Comparison of ENCODE assay signal across 10 cellular contexts in genomic region chr10:3887404-3887803, GRCh38.
DNase-seq lines count a peak whose midpoint lies in the region; ATAC-seq and TF ChIP-seq lines count a peak whose summit lies in the region.
"Had no signal": no experiment of that assay in that cellular context is flagged by ENCODE, and none has a peak within 500 bp of the region (broad histone marks: within the 10 kb centered on the region; RNA-seq: fewer than 3 reads in every experiment).

No MANE protein-coding gene starts in this region.

- H3K27me3 Mint-ChIP-seq in T-helper 1 cell treated with Interleukin-12 subunit alpha and Interleukin-12 subunit beta and Interleukin-4 antibody, amounts not matched to agents 30 μg/mL and 1 μg/mL, for 36 hours (ENCODE audit: low read depth) = no peaks in the 10 kb centered on the region
- no peaks in the 10 kb centered on the region; the same call in 1 of the 2 replicates for H3K27me3 Mint-ChIP-seq in WTC11 (ENCODE audit: low read depth)

- H3K9me3 ChIP-seq in subcutaneous abdominal adipose tissue (ENCODE audit: control insufficient read depth in 5 of 5, low read length in 5 of 5) (no peaks in the 10 kb centered on the region), OCI-LY7 (ENCODE audit: low read length) (no peaks in the 10 kb centered on the region)

- H3K36me3 Mint-ChIP-seq in T-helper 1 cell treated with Interleukin-12 subunit alpha and Interleukin-12 subunit beta and Interleukin-4 antibody, amounts not matched to agents 30 μg/mL and 1 μg/mL, for 36 hours (ENCODE audit: low read depth) = no peaks in the 10 kb centered on the region
- H3K36me3 Mint-ChIP-seq in WTC11 = 0 out of 2 replicates have a peak, but pooled peaks cover 3% of the 10 kb centered on the region

- H3K9me3 Mint-ChIP-seq in T-helper 1 cell treated with Interleukin-12 subunit alpha and Interleukin-12 subunit beta and Interleukin-4 antibody, amounts not matched to agents 30 μg/mL and 1 μg/mL, for 36 hours = no peaks in the 10 kb centered on the region
- peaks cover 8% of the 10 kb centered on the region for H3K9me3 Mint-ChIP-seq in WTC11
- H3K9me3 Mint-ChIP-seq: IgD-negative memory B cell had no signal

- H3K27ac ChIP-seq in subcutaneous abdominal adipose tissue (ENCODE audit: low read depth, low read length) (peak overlapping the region; percentile 86), OCI-LY7 (ENCODE audit: low read depth, low read length, poor library complexity, severe bottlenecking) (no peak overlapping the region)
- H3K27ac ChIP-seq: 22Rv1 had no signal

- H3K4me3 Mint-ChIP-seq in T-helper 1 cell treated with Interleukin-12 subunit alpha and Interleukin-12 subunit beta and Interleukin-4 antibody, amounts not matched to agents 30 μg/mL and 1 μg/mL, for 36 hours = no peak overlapping the region
- no peak overlapping the region for H3K4me3 Mint-ChIP-seq in WTC11

- DNase-seq in T-helper 1 cell (no peak), WTC11 (ENCODE audit: low spot score) (no peak), iris pigment epithelial cell (ENCODE audit: low read depth) (peak; percentile 32), OCI-LY7 (ENCODE audit: low spot score) (no peak)
- no peak for DNase-seq in stimulated activated CD4-positive, alpha-beta T cell treated with anti-CD3 and anti-CD28 coated beads, Interleukin-4, amount 100 ng/mL, for 4 hours

- no peak overlapping the region for H2AFZ ChIP-seq in OCI-LY7 (ENCODE audit: low read length)

- peak overlapping the region in 3 of 5 donors; percentile 2 to 42 (median 38) for H3K9ac ChIP-seq in subcutaneous abdominal adipose tissue (ENCODE audit: low read length in 5 of 5)

- no peaks in the 10 kb centered on the region for H3K9me2 ChIP-seq in OCI-LY7 (ENCODE audit: insufficient read depth, low read length)

- no peak overlapping the region for H3K4me2 ChIP-seq in OCI-LY7 (ENCODE audit: low read length)

- no peak for TF ChIP-seq CTCF in WTC11 (IDR thresholded peaks at IDR 0.05)
- TF ChIP-seq CTCF in OCI-LY7 (conservative IDR thresholded peaks at IDR 0.05; ENCODE audit: low read length) = no peak

- BruUV-seq in OCI-LY7 (replicated peaks; lab: Mats Ljungman, UMichigan) = no TSS peak

- H3K27ac Mint-ChIP-seq in T-helper 1 cell treated with Interleukin-12 subunit alpha and Interleukin-12 subunit beta and Interleukin-4 antibody, amounts not matched to agents 30 μg/mL and 1 μg/mL, for 36 hours = peak overlapping the region; percentile 85
- peak overlapping the region; percentile 88; the same call in 1 of the 2 replicates for H3K27ac Mint-ChIP-seq in WTC11

- no peaks in the 10 kb centered on the region for H3K79me2 ChIP-seq in OCI-LY7 (ENCODE audit: insufficient read depth, low read depth, low read length)

- H3K4me3 ChIP-seq in subcutaneous abdominal adipose tissue (ENCODE audit: low read depth in 1 of 5, low read length in 5 of 5) = peak overlapping the region in 1 of 5 donors; percentile 4
- H3K4me3 ChIP-seq in OCI-LY7 (ENCODE audit: low read depth, low read length, poor library complexity, severe bottlenecking) = no peak overlapping the region

- intact Hi-C loops in OCI-LY7 (cut with micrococcal nuclease; ENCODE audit: unreplicated experiment) = no loop called here

- H3K4me1 ChIP-seq in subcutaneous abdominal adipose tissue (ENCODE audit: control insufficient read depth in 5 of 5, insufficient read depth in 5 of 5, low read length in 5 of 5) (peaks cover 7 to 21% (median 17%) of the 10 kb centered on the region in 5 donors), OCI-LY7 (ENCODE audit: insufficient read depth, low read length, poor library complexity, severe bottlenecking) (no peaks in the 10 kb centered on the region)

- ATAC-seq in WTC11 (no peak), HG03571 (IDR thresholded peaks at IDR 0.05; ENCODE audit: unreplicated experiment) (no peak)

- H3K27me3 ChIP-seq in subcutaneous abdominal adipose tissue (ENCODE audit: control insufficient read depth in 5 of 5, insufficient read depth in 4 of 5, low read length in 5 of 5) = no peaks in the 10 kb centered on the region

- POLR2A ChIA-PET in WTC11 (lab: Charles Lee) = interaction anchor here (6.6 kb wide), 1 partner anchor 102 kb away, joined by 30 read pairs; the partner anchor contains the start of gene KLF6
- POLR2A ChIA-PET in OCI-LY7 (lab: Charles Lee) = no interaction called here

- no peaks in the 10 kb centered on the region for H3K36me3 ChIP-seq in subcutaneous abdominal adipose tissue (ENCODE audit: control insufficient read depth in 5 of 5, insufficient read depth in 5 of 5, low read length in 5 of 5)
- no peaks in the 10 kb centered on the region for H3K36me3 ChIP-seq in OCI-LY7 (ENCODE audit: insufficient read depth, low read length)

- CTCF ChIA-PET in WTC11 (lab: Charles Lee) = interaction anchor here (0.6 kb wide), 1 partner anchor 244 kb away, joined by 5 read pairs; no protein-coding TSS in a partner anchor
- CTCF ChIA-PET in OCI-LY7 (lab: Charles Lee; ENCODE audit: unreplicated experiment) = no interaction called here

- H3K4me1 Mint-ChIP-seq in T-helper 1 cell treated with Interleukin-12 subunit alpha and Interleukin-12 subunit beta and Interleukin-4 antibody, amounts not matched to agents 30 μg/mL and 1 μg/mL, for 36 hours (ENCODE audit: low read depth) = peaks cover 23% of the 10 kb centered on the region
- peaks cover 49% of the 10 kb centered on the region for H3K4me1 Mint-ChIP-seq in WTC11

- no peaks in the 10 kb centered on the region for H4K20me1 ChIP-seq in OCI-LY7 (ENCODE audit: insufficient read depth, low read length)

TF ChIP-seq in WTC11, 78 proteins besides CTCF, POLR2A, EP300 and RAD21 (continues in another document):
- TF ChIP-seq TP53 (CRISPR knock-in tag; IDR thresholded peaks at IDR 0.05) (no peak), STAT6 (CRISPR knock-in tag; conservative IDR thresholded peaks at IDR 0.05; ENCODE audit: low read depth) (no peak), PRRX2 (CRISPR knock-in tag; IDR thresholded peaks at IDR 0.05) (no peak), JAZF1 (CRISPR knock-in tag; IDR thresholded peaks at IDR 0.05) (no peak), ZNF263 (CRISPR knock-in tag; IDR thresholded peaks at IDR 0.05; ENCODE audit: low read depth) (no peak), GRHL2 (CRISPR knock-in tag; IDR thresholded peaks at IDR 0.05; ENCODE audit: insufficient replicate concordance, severe bottlenecking) (no peak), JUN (CRISPR knock-in tag; IDR thresholded peaks at IDR 0.05) (no peak), AFF4 (CRISPR knock-in tag; IDR thresholded peaks at IDR 0.05; ENCODE audit: borderline replicate concordance) (no peak), SOX15 (CRISPR knock-in tag; IDR thresholded peaks at IDR 0.05) (no peak), FOXJ3 (CRISPR knock-in tag; IDR thresholded peaks at IDR 0.05; ENCODE audit: borderline replicate concordance) (no peak), ZNF416 (CRISPR knock-in tag; IDR thresholded peaks at IDR 0.05) (no peak), ZNF232 (CRISPR knock-in tag; IDR thresholded peaks at IDR 0.05) (no peak)
